ENCODE assay signal across 11 cellular contexts in the genomic region with DNA sequence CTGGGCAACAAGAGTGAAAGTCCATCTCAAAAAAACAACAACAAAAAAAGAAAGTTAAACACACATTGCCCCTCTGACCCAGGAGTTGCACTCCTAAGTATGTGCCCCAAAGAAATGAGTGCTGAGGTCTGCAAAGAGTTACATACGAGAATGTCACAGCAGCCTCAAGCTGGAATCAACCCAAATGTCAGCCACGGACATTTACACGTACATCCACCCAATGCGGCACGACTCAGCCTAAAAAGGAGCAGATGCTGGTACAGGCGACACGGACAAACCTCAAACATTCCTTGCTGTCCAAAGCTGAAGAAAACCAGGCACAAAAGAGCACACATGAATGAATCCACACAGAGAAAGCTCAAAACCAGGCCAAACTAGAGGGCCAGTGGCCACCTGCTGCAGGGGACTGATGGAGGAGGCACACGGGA. TPM values are rescaled to one million over a fixed set of nuclear protein-coding genes. Genes with fewer than 3 reads are reported as not detected.
A peak's percentile ranks its signal among the peaks of the same experiment; 100 is the strongest.
DNase-seq lines count a peak whose midpoint lies in the region; ATAC-seq and TF ChIP-seq lines count a peak whose summit lies in the region.
"Had no signal": no experiment of that assay in that cellular context is flagged by ENCODE, and none has a peak within 500 bp of the region (broad histone marks: within the 10 kb centered on the region; RNA-seq: fewer than 3 reads in every experiment).

No MANE protein-coding gene starts in this region.

- H3K4me1 ChIP-seq in BE2C (peaks cover 33% of the 10 kb centered on the region), Karpas-422 (ENCODE audit: low read length) (peaks cover 96% of the 10 kb centered on the region), prostate gland (replicated peaks) (peaks cover 79% of the 10 kb centered on the region), endodermal cell (ENCODE audit: control insufficient read depth, insufficient read depth, low read length) (peaks cover 24% of the 10 kb centered on the region)

- no peak for TF ChIP-seq POLR2A in prostate gland (IDR thresholded peaks at IDR 0.05)

- ATAC-seq in HG03439 (IDR thresholded peaks at IDR 0.05; ENCODE audit: unreplicated experiment): no peak
- no peak for ATAC-seq in GM19328 (IDR thresholded peaks at IDR 0.05; ENCODE audit: unreplicated experiment)
- ATAC-seq: stimulated activated naive B cell treated with anti-CD40 and anti-IgM and Interleukin-4, amounts not matched to agents 10 μg/mL and 1 μg/mL and 100 μg/mL, for 72 hours had no signal

- DNase-seq in BE2C (peak; percentile 46), Karpas-422 (peak; percentile 70), dorsolateral prefrontal cortex (no peak), prostate gland (ENCODE audit: low spot score) (no peak), endodermal cell (no peak), superior temporal gyrus (ENCODE audit: extremely low spot score) (no peak)
- DNase-seq: caudate nucleus; DMS 273 treated with DMSO at 0.1 percent for 48 hours; stimulated activated naive B cell treated with anti-CD40 and anti-IgM and Interleukin-4, amounts not matched to agents 10 μg/mL and 1 μg/mL and 100 μg/mL, for 72 hours had no signal

- no peak overlapping the region for H3K4me3 ChIP-seq in BE2C (ENCODE audit: low read depth, low read length)
- peak overlapping the region; percentile 53 for H3K4me3 ChIP-seq in Karpas-422 (ENCODE audit: low read length)
- H3K4me3 ChIP-seq in dorsolateral prefrontal cortex: peak overlapping the region in 2 of 59 donors; percentile 24 to 27
- no peak overlapping the region for H3K4me3 ChIP-seq in prostate gland
- no peak overlapping the region for H3K4me3 ChIP-seq in endodermal cell (ENCODE audit: low read length)

- H3K9ac ChIP-seq in Karpas-422 (ENCODE audit: low read length): peak overlapping the region; percentile 64
- no peak overlapping the region for H3K9ac ChIP-seq in endodermal cell (ENCODE audit: extremely low read depth, low read length, poor library complexity, severe bottlenecking)

- H3K36me3 Mint-ChIP-seq in endodermal cell (ENCODE audit: low read depth): peaks cover 3% of the 10 kb centered on the region

- no peaks in the 10 kb centered on the region for H3K9me2 ChIP-seq in Karpas-422 (replicated peaks; ENCODE audit: insufficient read depth, low read length)

- no peaks in the 10 kb centered on the region for H3K9me3 Mint-ChIP-seq in endodermal cell
- H3K9me3 Mint-ChIP-seq: stimulated activated naive B cell treated with anti-CD40 and anti-IgM and Interleukin-4, amounts not matched to agents 10 μg/mL and 1 μg/mL and 100 μg/mL, for 72 hours had no signal

- H3K4me2 ChIP-seq in Karpas-422 (ENCODE audit: low read depth, low read length, poor library complexity, severe bottlenecking): peak overlapping the region; percentile 73

- H3K36me3 ChIP-seq in BE2C: peaks cover 2% of the 10 kb centered on the region; the same call in 1 of the 2 replicates
- no peaks in the 10 kb centered on the region; the same call in 1 of the 2 replicates for H3K36me3 ChIP-seq in Karpas-422 (ENCODE audit: insufficient read depth, low read length)
- H3K36me3 ChIP-seq in prostate gland: no peaks in the 10 kb centered on the region
- H3K36me3 ChIP-seq in endodermal cell (ENCODE audit: control insufficient read depth, insufficient read depth, low read length): no peaks in the 10 kb centered on the region

- H3K4me1 Mint-ChIP-seq in endodermal cell: peaks cover 63% of the 10 kb centered on the region

- WGBS in prostate gland: 53% methylated on average over 8 of the region's 8 CpGs
- WGBS in endodermal cell (ENCODE audit: insufficient coverage in 1 of 2, insufficient read length in 1 of 2), 2 experiments: 94 to 100% methylated on average over 7 to 8 of the region's 8 CpGs

- H3K9me3 ChIP-seq in BE2C: no peaks in the 10 kb centered on the region
- no peaks in the 10 kb centered on the region for H3K9me3 ChIP-seq in Karpas-422 (ENCODE audit: low read length)
- no peaks in the 10 kb centered on the region for H3K9me3 ChIP-seq in prostate gland
- no peaks in the 10 kb centered on the region for H3K9me3 ChIP-seq in endodermal cell (ENCODE audit: control insufficient read depth, low read length)

- H3K79me2 ChIP-seq in Karpas-422 (ENCODE audit: low read length): peaks cover 93% of the 10 kb centered on the region

- no peak overlapping the region for H2AFZ ChIP-seq in Karpas-422 (ENCODE audit: low read length)

- H3K27ac ChIP-seq in Karpas-422 (ENCODE audit: low read length) (peak overlapping the region; percentile 96), dorsolateral prefrontal cortex (peak overlapping the region in 45 of 59 donors; percentile 11 to 91 (median 66)), prostate gland (peak overlapping the region; percentile 87 to 92), endodermal cell (ENCODE audit: low read depth, low read length) (no peak overlapping the region)

- H3K27ac Mint-ChIP-seq in endodermal cell: no peak overlapping the region

- no peak overlapping the region for H3K4me3 Mint-ChIP-seq in endodermal cell
- H3K4me3 Mint-ChIP-seq: stimulated activated naive B cell treated with anti-CD40 and anti-IgM and Interleukin-4, amounts not matched to agents 10 μg/mL and 1 μg/mL and 100 μg/mL, for 72 hours had no signal

- TF ChIP-seq CTCF in BE2C (IDR thresholded peaks at IDR 0.05; ENCODE audit: low read depth, low read length): no peak
- TF ChIP-seq CTCF in dorsolateral prefrontal cortex (IDR thresholded peaks at IDR 0.05 in 54 of 56, conservative IDR thresholded peaks at IDR 0.05 in 2 of 56; ENCODE audit: low read depth in 1 of 56, partially characterized antibody in 56 of 56): no peak
- TF ChIP-seq CTCF in prostate gland (IDR thresholded peaks at IDR 0.05): no peak
- no peak for TF ChIP-seq CTCF in endodermal cell (conservative IDR thresholded peaks at IDR 0.05)

- peaks cover 40% of the 10 kb centered on the region for H4K20me1 ChIP-seq in Karpas-422 (ENCODE audit: insufficient read depth, low read depth, low read length)

- H3K27me3 ChIP-seq in BE2C: no peaks in the 10 kb centered on the region
- no peaks in the 10 kb centered on the region for H3K27me3 ChIP-seq in Karpas-422 (ENCODE audit: low read length)
- H3K27me3 ChIP-seq in dorsolateral prefrontal cortex: no peaks in the 10 kb centered on the region
- no peaks in the 10 kb centered on the region for H3K27me3 ChIP-seq in prostate gland (replicated peaks; ENCODE audit: insufficient read depth)
- H3K27me3 ChIP-seq in endodermal cell (ENCODE audit: control insufficient read depth, insufficient read depth, low read length, poor library complexity, severe bottlenecking): no peaks in the 10 kb centered on the region

- no peaks in the 10 kb centered on the region for H3K27me3 Mint-ChIP-seq in endodermal cell (ENCODE audit: insufficient read depth)
- H3K27me3 Mint-ChIP-seq: stimulated activated naive B cell treated with anti-CD40 and anti-IgM and Interleukin-4, amounts not matched to agents 10 μg/mL and 1 μg/mL and 100 μg/mL, for 72 hours had no signal

- intact Hi-C loops in dorsolateral prefrontal cortex (cut with DNase I) (loop anchor here in 1 of 2 donors (5.0 kb wide), 1 partner anchor 80 kb away; no protein-coding TSS in a partner anchor), prostate gland (cut with DNase I) (no loop called here)

RNA-seq across cellular contexts. Expression of gene ECE1, which starts 46.8 kb away (rescaled TPM):
- 52.5 TPM for polyA plus RNA-seq in BE2C (2012; ENCODE audit: insufficient read depth, insufficient read length, low read depth)
- 59.9 and 81.7 TPM in 2 replicates for total RNA-seq in Karpas-422 (2014; rRNA removed; shearing (Covaris generic); ENCODE audit: low replicate concordance)
- total RNA-seq in dorsolateral prefrontal cortex (100 to 1,000 TPM in 2 of 120 experiments, 10 to 100 TPM in 118; 38.8 to 122 (median 62.6) TPM), prostate gland (100 to 1,000 TPM; 113 to 146 TPM), endodermal cell (10 to 100 TPM; 47.8 to 57.9 TPM)
- 38.8 TPM for polyA plus RNA-seq in endodermal cell (2013, experiment 1 of 2)
- polyA plus RNA-seq in endodermal cell (2013, experiment 2 of 2): 42.8 TPM

Comparison
In these comparisons a context has a peak if more than half of its experiments do, and no peak if none do; other contexts are left out.
1. DNase-seq: peak in BE2C (single experiment) and Karpas-422 (single experiment); none in dorsolateral prefrontal cortex (0 of 10), prostate gland (single experiment), endodermal cell (single experiment) and superior temporal gyrus (single experiment).